16 cellular contexts compared by ENCODE assay signal in the genomic region with DNA sequence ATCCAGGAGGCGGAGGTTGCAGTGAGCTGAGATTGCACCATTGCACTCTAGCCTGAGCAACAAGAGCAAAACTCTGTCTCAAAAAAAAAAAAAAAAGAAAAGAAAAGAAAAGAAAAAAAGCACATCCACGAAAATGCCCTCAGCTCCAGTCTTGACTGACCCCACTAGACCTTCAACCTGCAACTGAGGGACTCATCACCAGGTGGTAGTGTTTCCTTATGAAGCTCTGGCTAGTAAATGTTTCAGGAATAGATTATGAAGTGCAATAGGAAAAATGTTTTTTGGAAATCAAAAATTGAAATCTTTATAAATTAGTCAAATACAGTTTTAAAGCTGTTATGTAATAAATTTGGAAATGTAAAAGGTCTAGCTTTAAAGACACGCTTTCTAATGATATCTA. TPM values are rescaled to one million over a fixed set of nuclear protein-coding genes. Genes with fewer than 3 reads are reported as not detected.
DNase-seq lines count a peak whose midpoint lies in the region; ATAC-seq and TF ChIP-seq lines count a peak whose summit lies in the region.
"Had no signal": no experiment of that assay in that cellular context is flagged by ENCODE, and none has a peak within 500 bp of the region (broad histone marks: within the 10 kb centered on the region; RNA-seq: fewer than 3 reads in every experiment).

No MANE protein-coding gene starts in this region.

- in situ Hi-C loops in KBM-7 (cut with MboI; ENCODE audit: low pct_unique_long_range_greater_than_20kb, low sequenced_read_pairs): loop anchor here (25.0 kb wide), 1 partner anchor 104 kb away; no protein-coding TSS in a partner anchor
- in situ Hi-C loops in transverse colon (cut with MboI; ENCODE audit: low pct_ligation_motif_present in 1 of 4, low pct_unique_long_range_greater_than_20kb in 1 of 4, low sequenced_read_pairs in 3 of 4): no loop called here

- peak; percentile 78 for TF ChIP-seq RAD21 in HCT116 (IDR thresholded peaks at IDR 0.05; ENCODE audit: low read depth)

- H3K9me3 ChIP-seq in HCT116 (ENCODE audit: control insufficient read depth in 1 of 2, insufficient read depth in 1 of 2, low read depth in 1 of 2, low read length in 2 of 2): no peaks in the 10 kb centered on the region
- H3K9me3 ChIP-seq in transverse colon: no peaks in the 10 kb centered on the region

- no peak for TF ChIP-seq EP300 in transverse colon (IDR thresholded peaks at IDR 0.05; ENCODE audit: low read depth)

- BruUV-seq in HCT116 (replicated peaks; lab: Mats Ljungman, UMichigan): no TSS peak

- intact Hi-C loops in HCT116 (cut with micrococcal nuclease): loop anchor here (1.0 kb wide), 1 partner anchor 65 kb away; no protein-coding TSS in a partner anchor
- intact Hi-C loops in transverse colon (cut with DNase I; ENCODE audit: low total_unique reads): no loop called here

- RAD21 ChIA-PET in HCT116 (lab: Charles Lee; ENCODE audit: low non-redundant PET in 1 of 2, low total read pairs in 2 of 2, uncharacterized antibody in 2 of 2, unreplicated experiment in 2 of 2): no interaction called here

- no peaks in the 10 kb centered on the region for H3K36me3 ChIP-seq in HCT116 (ENCODE audit: control insufficient read depth in 1 of 2, insufficient read depth in 2 of 2, low read length in 2 of 2)
- H3K36me3 ChIP-seq in transverse colon: no peaks in the 10 kb centered on the region

- H2AFZ ChIP-seq in HCT116 (ENCODE audit: low read depth, low read length, poor library complexity, severe bottlenecking): no peak overlapping the region
- H2AFZ ChIP-seq: GM23248 had no signal

- no peaks in the 10 kb centered on the region for H3K9me2 ChIP-seq in HCT116 (ENCODE audit: insufficient read depth)

- DNase-seq in AG10803 (ENCODE audit: low read depth) (no peak), HCT116 (ENCODE audit: low read depth, low spot score) (no peak), kidney tubule cell (ENCODE audit: low spot score) (peak; percentile 21), KBM-7 (no peak), COLO668 (lab: John Stamatoyannopoulos, UW; ENCODE audit: unreplicated experiment) (no peak), transverse colon (no peak), inferior parietal cortex (ENCODE audit: extremely low spot score) (no peak)
- DNase-seq: activated CD4-positive, alpha-beta T cell treated with anti-CD3 and anti-CD28 coated beads, Interleukin-2, amount 50 U/mL, for 48 hours; activated naive CD8-positive, alpha-beta T cell treated with anti-CD3 and anti-CD28 coated beads, Interleukin-2, amount 10 ng/mL, durations not matched to agents 7 days and 5 days; DMS79 treated with DMSO at 0.1 percent for 48 hours; GM23248; NCI-H2029; nucleus accumbens; stimulated activated CD4-positive, alpha-beta T cell treated with anti-CD3 and anti-CD28 coated beads, Interleukin-4, amount 100 ng/mL, for 24 hours had no signal

- no peak overlapping the region for H3K9ac ChIP-seq in HCT116 (ENCODE audit: low read length)
- H3K9ac ChIP-seq: GM23248 had no signal

- peaks cover 0 to 10% of the 10 kb centered on the region in 2 experiments; a peak in 2 of 4 replicates for H3K4me1 ChIP-seq in HCT116 (ENCODE audit: control insufficient read depth in 1 of 2, insufficient read depth in 2 of 2, low read length in 2 of 2)
- H3K4me1 ChIP-seq in transverse colon: no peaks in the 10 kb centered on the region

- H3K4me2 ChIP-seq in HCT116 (ENCODE audit: low read length): no peak overlapping the region

- H3K4me3 ChIP-seq in AG10803 (ENCODE audit: low read length) (no peak overlapping the region), HCT116 (replicated peaks in 1 of 2; ENCODE audit: low read depth in 1 of 2, low read length in 2 of 2) (no peak overlapping the region), transverse colon (no peak overlapping the region)
- H3K4me3 ChIP-seq: GM23248 had no signal

- no peak for TF ChIP-seq POLR2A in HCT116 (IDR thresholded peaks at IDR 0.05; ENCODE audit: borderline replicate concordance, extremely low read depth, insufficient read depth, insufficient read length)
- TF ChIP-seq POLR2A in transverse colon (IDR thresholded peaks at IDR 0.05): no peak

- ATAC-seq in HCT116 (no peak), SK-N-SH treated with all-trans-retinoic acid at 6 μM for 48 hours (peak; percentile 42; the same call in 1 of the 3 replicates)

- POLR2A ChIA-PET in HCT116 (lab: Charles Lee): interaction anchor here (1.1 kb wide), 1 partner anchor 10 kb away, joined by 3 read pairs; no protein-coding TSS in a partner anchor

- CTCF ChIA-PET in HCT116 (lab: Charles Lee): interaction anchor here (0.6 to 3.2 kb wide), 9 partner anchors 11 to 546 kb away, joined by 3 to 22 read pairs (median 5); partner anchors contain the start of gene TLL2

- H3K27ac ChIP-seq in HCT116 (ENCODE audit: low read depth, low read length) (no peak overlapping the region), transverse colon (no peak overlapping the region)
- H3K27ac ChIP-seq: GM23248 had no signal

- 79 to 81% methylated on average over 3 of the region's 3 CpGs for WGBS in transverse colon (ENCODE audit: low coverage in 1 of 2), 2 donors

- no peaks in the 10 kb centered on the region for H3K79me2 ChIP-seq in HCT116 (ENCODE audit: insufficient read depth, low read length)

- H4K20me1 ChIP-seq in HCT116 (ENCODE audit: insufficient read depth): no peaks in the 10 kb centered on the region

- H3K27me3 ChIP-seq in HCT116 (ENCODE audit: insufficient read depth, low read length) (no peaks in the 10 kb centered on the region), transverse colon (peaks cover 10% of the 10 kb centered on the region)

- TF ChIP-seq CTCF in AG10803 (conservative IDR thresholded peaks at IDR 0.05; ENCODE audit: low read length) (peak; percentile 28), HCT116 (IDR thresholded peaks at IDR 0.05 in 2 of 3, conservative IDR thresholded peaks at IDR 0.05 in 1 of 3; ENCODE audit: borderline replicate concordance in 1 of 3, insufficient read depth in 1 of 3, low read depth in 2 of 3, low read length in 2 of 3) (peak; percentile 45 to 75 (median 52)), transverse colon (IDR thresholded peaks at IDR 0.05) (peak in 2 of 5 experiments; percentile 10 to 13)

TF ChIP-seq in HCT116, 20 proteins besides CTCF, POLR2A, EP300 and RAD21:
- TF ChIP-seq EZH2phosphoT487 (IDR thresholded peaks at IDR 0.05; ENCODE audit: borderline replicate concordance): no peak
- TF ChIP-seq EZH2 (IDR thresholded peaks at IDR 0.05): no peak
- TF ChIP-seq, protein P1, sequence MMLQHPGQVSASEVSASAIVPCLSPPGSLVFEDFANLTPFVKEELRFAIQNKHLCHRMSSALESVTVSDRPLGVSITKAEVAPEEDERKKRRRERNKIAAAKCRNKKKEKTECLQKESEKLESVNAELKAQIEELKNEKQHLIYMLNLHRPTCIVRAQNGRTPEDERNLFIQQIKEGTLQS (IDR thresholded peaks at IDR 0.05): no peak
- TF ChIP-seq YY1 (IDR thresholded peaks at IDR 0.05; ENCODE audit: extremely low read depth, insufficient replicate concordance, low read depth, low read length): no peak
- TF ChIP-seq CEBPB (IDR thresholded peaks at IDR 0.05; ENCODE audit: low read depth): no peak
- no peak for TF ChIP-seq FOSL1 (IDR thresholded peaks at IDR 0.05; ENCODE audit: low read depth)
- TF ChIP-seq SRF (IDR thresholded peaks at IDR 0.05; ENCODE audit: low read depth): no peak
- TF ChIP-seq, protein P2, sequence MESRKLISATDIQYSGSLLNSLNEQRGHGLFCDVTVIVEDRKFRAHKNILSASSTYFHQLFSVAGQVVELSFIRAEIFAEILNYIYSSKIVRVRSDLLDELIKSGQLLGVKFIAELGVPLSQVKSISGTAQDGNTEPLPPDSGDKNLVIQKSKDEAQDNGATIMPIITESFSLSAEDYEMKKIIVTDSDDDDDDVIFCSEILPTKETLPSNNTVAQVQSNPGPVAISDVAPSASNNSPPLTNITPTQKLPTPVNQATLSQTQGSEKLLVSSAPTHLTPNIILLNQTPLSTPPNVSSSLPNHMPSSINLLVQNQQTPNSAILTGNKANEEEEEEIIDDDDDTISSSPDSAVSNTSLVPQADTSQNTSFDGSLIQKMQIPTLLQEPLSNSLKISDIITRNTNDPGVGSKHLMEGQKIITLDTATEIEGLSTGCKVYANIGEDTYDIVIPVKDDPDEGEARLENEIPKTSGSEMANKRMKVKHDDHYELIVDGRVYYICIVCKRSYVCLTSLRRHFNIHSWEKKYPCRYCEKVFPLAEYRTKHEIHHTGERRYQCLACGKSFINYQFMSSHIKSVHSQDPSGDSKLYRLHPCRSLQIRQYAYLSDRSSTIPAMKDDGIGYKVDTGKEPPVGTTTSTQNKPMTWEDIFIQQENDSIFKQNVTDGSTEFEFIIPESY (IDR thresholded peaks at IDR 0.05; ENCODE audit: extremely low read depth, insufficient replicate concordance, low read length): no peak

TF ChIP-seq in SK-N-SH treated with all-trans-retinoic acid at 6 μM for 48 hours, 23 proteins besides CTCF, POLR2A, EP300 and RAD21:
- TF ChIP-seq SNAI2 (CRISPR knock-in tag; IDR thresholded peaks at IDR 0.05): no peak
- TF ChIP-seq TOX (CRISPR knock-in tag; IDR thresholded peaks at IDR 0.05; ENCODE audit: borderline replicate concordance): no peak
- TF ChIP-seq ISL1 (CRISPR knock-in tag; IDR thresholded peaks at IDR 0.05): no peak
- TF ChIP-seq GLIS3 (CRISPR knock-in tag; IDR thresholded peaks at IDR 0.05): no peak
- no peak for TF ChIP-seq ZNF70 (CRISPR knock-in tag; IDR thresholded peaks at IDR 0.05)
- TF ChIP-seq CSRNP3 (CRISPR knock-in tag; IDR thresholded peaks at IDR 0.05): no peak
- TF ChIP-seq CSDC2 (CRISPR knock-in tag; IDR thresholded peaks at IDR 0.05): no peak

RNA-seq across cellular contexts. Expression of gene TLL2, which starts 22.4 kb away (rescaled TPM):
- 1.3 TPM for total RNA-seq in HCT116 (2021; ENCODE audit: unreplicated experiment)
- 0.31 and 0.39 TPM in 2 replicates for polyA plus RNA-seq in HCT116 (2012)
- total RNA-seq in transverse colon: under 1 TPM in 2 of 4 donors, not detected in 2; 0.32 to 0.96 TPM
- total RNA-seq: activated naive CD8-positive, alpha-beta T cell treated with anti-CD3 and anti-CD28 coated beads, Interleukin-2, amount 10 ng/mL, durations not matched to agents 7 days and 5 days; subcutaneous adipose tissue had no signal
